26 cellular contexts compared by ENCODE assay signal in genomic region chr4:10738826-10739489, GRCh38.
DNase-seq lines count a peak whose midpoint lies in the region; ATAC-seq, FAIRE-seq and TF ChIP-seq lines count a peak whose summit lies in the region.
"Had no signal": no experiment of that assay in that cellular context is flagged by ENCODE, and none has a peak within 500 bp of the region (broad histone marks: within the 10 kb centered on the region; RNA-seq: fewer than 3 reads in every experiment).

No MANE protein-coding gene starts in this region.

- H3K36me3 ChIP-seq in adipocyte (ENCODE audit: control insufficient read depth, insufficient read depth, low read length, severe bottlenecking) = no peaks in the 10 kb centered on the region
- H3K36me3 ChIP-seq: colonic mucosa, esophagus muscularis mucosa, MG63, right atrium auricular region, spleen, vagina had no signal

- no peak for FAIRE-seq in HTR-8/SVneo (lab: Jason Lieb, UNC)
- FAIRE-seq: A549, frontal cortex, islet of Langerhans had no signal

- H3K9me3 ChIP-seq in adipocyte (ENCODE audit: control insufficient read depth, low read length) = no peaks in the 10 kb centered on the region
- H3K9me3 ChIP-seq: A549, colonic mucosa, esophagus muscularis mucosa, MG63, right atrium auricular region, spleen, vagina had no signal

- H3K9ac ChIP-seq in adipocyte (ENCODE audit: low read length) = no peak overlapping the region

- H3K27me3 ChIP-seq in adipocyte (replicated peaks; ENCODE audit: control insufficient read depth, insufficient read depth, low read length) = no peaks in the 10 kb centered on the region
- H3K27me3 ChIP-seq: colonic mucosa, esophagus muscularis mucosa, hepatocyte, MG63, right atrium auricular region, spleen, vagina had no signal

- no peak overlapping the region for H3K4me3 ChIP-seq in adipocyte (ENCODE audit: low read length)
- no peak overlapping the region for H3K4me3 ChIP-seq in fibroblast of pulmonary artery (replicated peaks; ENCODE audit: low read depth, low read length)
- H3K4me3 ChIP-seq: A549, colonic mucosa, esophagus muscularis mucosa, hepatocyte, MG63, right atrium auricular region, spleen, vagina had no signal

- no peak for TF ChIP-seq CTCF in fibroblast of pulmonary artery (IDR thresholded peaks at IDR 0.05; ENCODE audit: low read length, missing control alignments)

- ATAC-seq in GM18907 (IDR thresholded peaks at IDR 0.05; ENCODE audit: unreplicated experiment) = peak; percentile 22
- ATAC-seq: A549; effector memory CD8-positive, alpha-beta T cell; left ventricle myocardium superior; WTC11 had no signal

- H3K4me1 ChIP-seq in adipocyte (ENCODE audit: control insufficient read depth, insufficient read depth, low read length) = no peaks in the 10 kb centered on the region
- H3K4me1 ChIP-seq: A549, colonic mucosa, esophagus muscularis mucosa, right atrium auricular region, vagina had no signal

- DNase-seq in NCI-H82 (lab: John Stamatoyannopoulos, UW) (peak; percentile 5), NCI-H82 treated with DMSO at 0.1 percent for 48 hours (lab: John Stamatoyannopoulos, UW; ENCODE audit: unreplicated experiment) (no peak), adipocyte (ENCODE audit: low read depth) (peak; percentile 15), fibroblast of pulmonary artery (ENCODE audit: low read depth) (peak; percentile 10), NCI-H1694 (lab: John Stamatoyannopoulos, UW) (no peak), putamen (ENCODE audit: low spot score) (no peak), HTR-8/SVneo (ENCODE audit: insufficient read length, low spot score) (no peak)
- DNase-seq: activated CD8-positive, alpha-beta memory T cell treated with anti-CD3 and anti-CD28 coated beads, Interleukin-2, amount 50 U/mL, for 48 hours; activated naive CD8-positive, alpha-beta T cell treated with anti-CD3 and anti-CD28 coated beads, Interleukin-2, amount 10 ng/mL, durations not matched to agents 7 days and 5 days; colonic mucosa; effector memory CD8-positive, alpha-beta T cell; left ventricle myocardium superior; MG63; NCI-H1436 treated with DMSO at 0.1 percent for 48 hours; spleen; stimulated activated CD4-positive, alpha-beta T cell treated with anti-CD3 and anti-CD28 coated beads, Interleukin-4, amount 100 ng/mL, for 1 hour; stimulated activated naive CD4-positive, alpha-beta T cell had no signal

Comparison
In these comparisons a context has a peak if more than half of its experiments do, and no peak if none do; other contexts are left out.
1. DNase-seq: peak in NCI-H82 (single experiment), adipocyte (single experiment) and fibroblast of pulmonary artery (single experiment); none in NCI-H82 treated with DMSO at 0.1 percent for 48 hours (single experiment), NCI-H1694 (single experiment), putamen (single experiment) and HTR-8/SVneo (single experiment).